ENCODE assay signal across 15 cellular contexts in the genomic region with DNA sequence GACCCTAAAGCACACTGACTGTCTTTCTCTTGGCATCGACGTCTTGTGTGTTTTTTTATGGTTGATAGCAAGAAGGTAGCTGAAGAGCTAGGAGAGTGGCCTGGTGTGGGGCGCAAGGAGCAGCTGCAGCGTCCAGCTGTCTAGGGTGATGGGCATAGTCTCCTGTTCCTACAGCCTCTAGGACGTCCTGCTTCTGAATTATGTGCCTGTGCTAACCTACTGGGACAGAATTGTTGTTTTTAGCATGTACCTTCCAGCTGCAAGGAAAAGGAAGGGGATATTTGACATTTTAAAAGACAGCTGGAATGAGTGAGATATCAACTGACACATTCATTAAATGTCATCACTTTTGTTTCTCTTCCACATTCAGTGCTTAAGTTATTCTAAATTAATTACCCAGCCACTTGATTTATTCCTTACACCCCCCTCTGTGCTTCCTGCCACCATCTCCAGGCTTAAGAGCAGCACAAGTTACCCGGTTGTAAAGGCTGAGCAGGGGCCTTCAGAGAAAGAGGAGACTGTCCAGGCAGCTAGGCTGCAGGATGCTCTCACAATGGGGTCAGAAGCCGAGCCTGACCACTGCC.
"Had no signal": no experiment of that assay in that cellular context is flagged by ENCODE, and none has a peak within 500 bp of the region (broad histone marks: within the 10 kb centered on the region; RNA-seq: fewer than 3 reads in every experiment).

No MANE protein-coding gene starts in this region.

- H3K27ac Mint-ChIP-seq: activated naive CD8-positive, alpha-beta T cell treated with anti-CD3 and anti-CD28 coated beads, Interleukin-2, amount 50 U/mL, for 24 hours; activated T-helper 1 cell treated with anti-CD3 and anti-CD28 coated beads, Interleukin-12 subunit alpha, Interleukin-12 subunit beta, Interleukin-2, Interleukin-4 antibody, amounts not matched to agents 30 ng/mL and 10 ng/mL and 1 ng/mL, durations not matched to agents 14 hours and 24 hours and 36 hours; neural progenitor cell; T-cell had no signal

- H3K79me2 ChIP-seq: hepatocyte had no signal

- ATAC-seq: activated CD4-positive, CD25-positive, alpha-beta regulatory T cell treated with anti-CD3 and anti-CD28 coated beads, Interleukin-2, amount 50 U/mL, for 24 hours; activated naive CD8-positive, alpha-beta T cell treated with anti-CD3 and anti-CD28 coated beads, Interleukin-2, amount 50 U/mL, for 24 hours; T-cell had no signal

- DNase-seq: activated CD4-positive, alpha-beta T cell treated with anti-CD3 and anti-CD28 coated beads, Interleukin-2, amount 50 U/mL, for 1 hour; activated naive CD4-positive, alpha-beta T cell treated with Interleukin-2 at 50 U/mL for 16 hours; activated naive CD8-positive, alpha-beta T cell treated with anti-CD3 and anti-CD28 coated beads, Interleukin-2, amount 50 U/mL, for 24 hours; islet precursor cell; small intestine; stimulated activated CD4-positive, alpha-beta T cell treated with anti-CD3 and anti-CD28 coated beads, Interleukin-4, amount 100 ng/mL, for 4 hours; stimulated activated CD8-positive, alpha-beta memory T cell treated with anti-CD3 and anti-CD28 coated beads, Interleukin-4, amount 100 ng/mL, for 48 hours; stimulated activated naive CD4-positive, alpha-beta T cell treated with Interleukin-2 at 50 U/mL for 16 hours; T-helper 9 cell had no signal

- H3K9ac ChIP-seq: neural progenitor cell had no signal

- H3K27ac ChIP-seq: hepatocyte, neural progenitor cell, upper lobe of left lung had no signal

- H3K4me3 Mint-ChIP-seq: activated naive CD8-positive, alpha-beta T cell treated with anti-CD3 and anti-CD28 coated beads, Interleukin-2, amount 50 U/mL, for 24 hours; activated T-helper 1 cell treated with anti-CD3 and anti-CD28 coated beads, Interleukin-12 subunit alpha, Interleukin-12 subunit beta, Interleukin-2, Interleukin-4 antibody, amounts not matched to agents 30 ng/mL and 10 ng/mL and 1 ng/mL, durations not matched to agents 14 hours and 24 hours and 36 hours; neural progenitor cell; T-cell had no signal

- H3K4me1 Mint-ChIP-seq: activated naive CD8-positive, alpha-beta T cell treated with anti-CD3 and anti-CD28 coated beads, Interleukin-2, amount 50 U/mL, for 24 hours; T-cell had no signal

- H3K4me2 ChIP-seq: hepatocyte, neural progenitor cell had no signal

- H2AFZ ChIP-seq: hepatocyte, neural progenitor cell had no signal

- H3K36me3 Mint-ChIP-seq: T-cell had no signal

- H3K9me3 Mint-ChIP-seq: activated naive CD8-positive, alpha-beta T cell treated with anti-CD3 and anti-CD28 coated beads, Interleukin-2, amount 50 U/mL, for 24 hours; activated T-helper 1 cell treated with anti-CD3 and anti-CD28 coated beads, Interleukin-12 subunit alpha, Interleukin-12 subunit beta, Interleukin-2, Interleukin-4 antibody, amounts not matched to agents 30 ng/mL and 10 ng/mL and 1 ng/mL, durations not matched to agents 14 hours and 24 hours and 36 hours; T-cell had no signal

- H3K36me3 ChIP-seq: neural progenitor cell, upper lobe of left lung had no signal

- H3K4me3 ChIP-seq: hepatocyte, neural progenitor cell, upper lobe of left lung had no signal

- H3K27me3 ChIP-seq: hepatocyte, neural progenitor cell, upper lobe of left lung had no signal

- H3K9me3 ChIP-seq: upper lobe of left lung had no signal
